ENCODE assay signal across 7 cellular contexts in genomic region chr19:10478903-10479384, GRCh38. TPM values are rescaled to one million over a fixed set of nuclear protein-coding genes. Genes with fewer than 3 reads are reported as not detected.
A peak's percentile ranks its signal among the peaks of the same experiment; 100 is the strongest.
DNase-seq lines count a peak whose midpoint lies in the region; ATAC-seq and TF ChIP-seq lines count a peak whose summit lies in the region.

No MANE protein-coding gene starts in this region.

- peak; percentile 82 for ATAC-seq in left lobe of liver

- TF ChIP-seq CTCF in GM13976 (IDR thresholded peaks at IDR 0.05; ENCODE audit: borderline replicate concordance, control extremely low read depth, extremely low read depth, insufficient read depth, missing control alignments), result no peak
- peak; percentile 56 for TF ChIP-seq CTCF in choroid plexus epithelial cell (conservative IDR thresholded peaks at IDR 0.05; ENCODE audit: low read depth, low read length)

- peak; percentile 70 for DNase-seq in GM13976 (ENCODE audit: low spot score)
- DNase-seq in NCI-H446 (lab: John Stamatoyannopoulos, UW), result peak; percentile 39 to 81
- DNase-seq in activated CD4-positive, alpha-beta T cell treated with anti-CD3 and anti-CD28 coated beads for 48 hours, result peak; percentile 92
- DNase-seq in choroid plexus epithelial cell (ENCODE audit: low read depth), result peak; percentile 94
- peak; percentile 71 for DNase-seq in left lobe of liver (ENCODE audit: low spot score)
- DNase-seq in stimulated activated CD4-positive, alpha-beta T cell treated with anti-CD3 and anti-CD28 coated beads, Interleukin-1b, Interleukin-23, amount 100 ng/mL, for 4 hours (ENCODE audit: low read depth in 2 of 2), result peak; percentile 81 to 84
- no peak for DNase-seq in HuH-7 (ENCODE audit: low spot score)

- in situ Hi-C loops in GM13976 (cut with MboI; ENCODE audit: low sequenced_read_pairs, unreplicated experiment), result no loop called here

- H3K4me3 ChIP-seq in choroid plexus epithelial cell (ENCODE audit: low read depth, low read length), result peak overlapping the region; percentile 47

RNA-seq across cellular contexts. Expression of gene KEAP1, which starts 24.2 kb away (rescaled TPM):
- 59.6 TPM for total RNA-seq in left lobe of liver

RNA-seq across cellular contexts. Expression of gene S1PR5, which starts 38.3 kb away (rescaled TPM):
- 0.30 TPM for total RNA-seq in left lobe of liver

RNA-seq across cellular contexts. Expression of gene PDE4A, which starts 58.6 kb away (rescaled TPM):
- 1.7 TPM for total RNA-seq in left lobe of liver
